ENCODE assay signal across 23 cellular contexts in genomic region chr6:132698608-132699007, GRCh38. TPM values are rescaled to one million over a fixed set of nuclear protein-coding genes. Genes with fewer than 3 reads are reported as not detected.
DNase-seq lines count a peak whose midpoint lies in the region; ATAC-seq and TF ChIP-seq lines count a peak whose summit lies in the region.
"Had no signal": no experiment of that assay in that cellular context is flagged by ENCODE, and none has a peak within 500 bp of the region (broad histone marks: within the 10 kb centered on the region; RNA-seq: fewer than 3 reads in every experiment).

No MANE protein-coding gene starts in this region.

- H3F3A ChIP-seq in MM.1S (ENCODE audit: insufficient read depth, low read length), result no peaks in the 10 kb centered on the region

- H3K79me2 ChIP-seq in MM.1S (ENCODE audit: low read length), result no peaks in the 10 kb centered on the region

- no peak for TF ChIP-seq POLR2A in esophagus squamous epithelium (IDR thresholded peaks at IDR 0.05)

- H3K9ac ChIP-seq in MM.1S (ENCODE audit: low read length), result no peak overlapping the region
- H3K9ac ChIP-seq: SK-N-SH had no signal

- no peaks in the 10 kb centered on the region for H3K36me3 ChIP-seq in MM.1S (replicated peaks; ENCODE audit: insufficient read depth, low read length)
- H3K36me3 ChIP-seq in esophagus squamous epithelium, result no peaks in the 10 kb centered on the region
- H3K36me3 ChIP-seq: breast epithelium, HAP-1, MG63, pancreas had no signal

- TF ChIP-seq CTCF in MM.1S (IDR thresholded peaks at IDR 0.05; ENCODE audit: low read length), result no peak
- no peak for TF ChIP-seq CTCF in esophagus squamous epithelium (IDR thresholded peaks at IDR 0.05)
- no peak for TF ChIP-seq CTCF in coronary artery (IDR thresholded peaks at IDR 0.05)

- no peaks in the 10 kb centered on the region for H3K9me2 ChIP-seq in MM.1S (replicated peaks; ENCODE audit: insufficient read depth, low read length)
- H3K9me2 ChIP-seq: SK-N-SH had no signal

- ATAC-seq in GM18511 (IDR thresholded peaks at IDR 0.05; ENCODE audit: unreplicated experiment), result peak; percentile 96
- ATAC-seq in GM21367 (IDR thresholded peaks at IDR 0.05; ENCODE audit: unreplicated experiment), result peak; percentile 80
- ATAC-seq in HG03025 (IDR thresholded peaks at IDR 0.05; ENCODE audit: low FRiP score, unreplicated experiment), result peak; percentile 92
- ATAC-seq: pancreas had no signal

- 8 to 38% methylated on average over 1 of the region's 1 CpG for WGBS in esophagus squamous epithelium, 2 donors

- DNase-seq in MM.1S (peak; percentile 21), esophagus squamous epithelium (lab: John Stamatoyannopoulos, UW) (no peak), globus pallidus (ENCODE audit: low spot score) (no peak), DMS53 (lab: John Stamatoyannopoulos, UW) (no peak), coronary artery (ENCODE audit: low spot score) (no peak)
- DNase-seq: activated CD4-positive, alpha-beta T cell treated with anti-CD3 and anti-CD28 coated beads, Interleukin-2, amount 50 U/mL, for 1 hour; activated T-cell treated with anti-CD3 and anti-CD28 coated beads, Interleukin-2, amount 50 U/mL, for 24 hours; dorsolateral prefrontal cortex; MG63; NCI-H2029; NCI-H524 treated with DMSO at 0.1 percent for 48 hours; pancreas; SK-N-SH; stimulated activated CD4-positive, alpha-beta T cell treated with anti-CD3 and anti-CD28 coated beads, Interleukin-4, amount 100 ng/mL, for 1 hour; testis had no signal

- H3K9me3 ChIP-seq in MM.1S (replicated peaks; ENCODE audit: insufficient read depth, low read length), result no peaks in the 10 kb centered on the region
- peaks cover 0 to 11% (median 0%) of the 10 kb centered on the region in 3 donors for H3K9me3 ChIP-seq in esophagus squamous epithelium
- H3K9me3 ChIP-seq: HAP-1, pancreas, SK-N-SH, testis had no signal

- no peak overlapping the region for H2AFZ ChIP-seq in MM.1S (ENCODE audit: low read length)

- no peak overlapping the region for H3K4me2 ChIP-seq in MM.1S (ENCODE audit: low read depth, low read length)
- H3K4me2 ChIP-seq: SK-N-SH had no signal

- no peaks in the 10 kb centered on the region for H4K20me1 ChIP-seq in MM.1S (ENCODE audit: insufficient read depth, low read length)

- H3K27ac ChIP-seq in MM.1S (ENCODE audit: low read length), result no peak overlapping the region
- H3K27ac ChIP-seq in esophagus squamous epithelium, result no peak overlapping the region
- H3K27ac ChIP-seq in coronary artery, result no peak overlapping the region
- H3K27ac ChIP-seq: breast epithelium, dorsolateral prefrontal cortex, pancreas, testis had no signal

- H3K27me3 ChIP-seq in MM.1S (replicated peaks; ENCODE audit: insufficient read depth, low read length) (no peaks in the 10 kb centered on the region), esophagus squamous epithelium (no peaks in the 10 kb centered on the region)
- H3K27me3 ChIP-seq: breast epithelium, dorsolateral prefrontal cortex, MG63, pancreas, testis had no signal

- H3K4me3 ChIP-seq in MM.1S (ENCODE audit: low read length) (no peak overlapping the region), esophagus squamous epithelium (no peak overlapping the region), coronary artery (no peak overlapping the region)
- H3K4me3 ChIP-seq: breast epithelium, dorsolateral prefrontal cortex, HAP-1, MG63, pancreas, testis had no signal

- H3K4me1 ChIP-seq in MM.1S (ENCODE audit: low read length), result no peaks in the 10 kb centered on the region
- no peaks in the 10 kb centered on the region for H3K4me1 ChIP-seq in esophagus squamous epithelium
- H3K4me1 ChIP-seq: breast epithelium, HAP-1, testis had no signal

- intact Hi-C loops in esophagus squamous epithelium (cut with DNase I), result no loop called here

RNA-seq across cellular contexts. Expression of gene VNN1, which starts 15.2 kb away (rescaled TPM):
- total RNA-seq in esophagus squamous epithelium, result 1 to 10 TPM; 1.1 to 5.4 (median 2.1) TPM

RNA-seq across cellular contexts. Expression of gene TAAR1, which starts 39.6 kb away (rescaled TPM):
- total RNA-seq in esophagus squamous epithelium, result not detected
- total RNA-seq: breast epithelium, dorsolateral prefrontal cortex, glomerular endothelial cell, liver, pancreas, skeletal muscle tissue, testis had no signal

RNA-seq across cellular contexts. Expression of gene VNN2, which starts 59.1 kb away (rescaled TPM):
- 10 to 100 TPM in 1 of 4 donors, 1 to 10 TPM in 2, under 1 TPM in 1; 0.95 to 12.6 (median 3.2) TPM for total RNA-seq in esophagus squamous epithelium
- total RNA-seq: glomerular endothelial cell had no signal
